25 cellular contexts compared by ENCODE assay signal in genomic region chr1:113246929-113247328, GRCh38.
"Had no signal": no experiment of that assay in that cellular context is flagged by ENCODE, and none has a peak within 500 bp of the region (broad histone marks: within the 10 kb centered on the region; RNA-seq: fewer than 3 reads in every experiment).

No MANE protein-coding gene starts in this region.

- H3K36me3 Mint-ChIP-seq: immature natural killer cell; memory B cell; naive thymus-derived CD4-positive, alpha-beta T cell; neural progenitor cell; stimulated activated naive B cell treated with anti-CD40 and anti-IgM and Interleukin-4, amounts not matched to agents 10 μg/mL and 1 μg/mL and 100 μg/mL, for 72 hours had no signal

- H3K36me3 ChIP-seq: cardiac muscle cell, esophagus muscularis mucosa, lower lobe of right lung, neural progenitor cell, prostate gland, thyroid gland, upper lobe of left lung had no signal

- H3K9ac ChIP-seq: neural progenitor cell had no signal

- H3K27ac Mint-ChIP-seq: immature natural killer cell; memory B cell; naive thymus-derived CD4-positive, alpha-beta T cell; neural progenitor cell; stimulated activated naive B cell treated with anti-CD40 and anti-IgM and Interleukin-4, amounts not matched to agents 10 μg/mL and 1 μg/mL and 100 μg/mL, for 72 hours; stimulated activated naive CD8-positive, alpha-beta T cell treated with anti-CD3 and anti-CD28 coated beads, Interleukin-15, Interleukin-2, amounts not matched to agents 100 ng/mL and 50 ng/mL, for 24 hours had no signal

- H3K4me1 ChIP-seq: esophagus muscularis mucosa, lower lobe of right lung, prostate gland, upper lobe of left lung had no signal

- H3K4me1 Mint-ChIP-seq: central memory CD8-positive, alpha-beta T cell; immature natural killer cell; memory B cell; naive thymus-derived CD4-positive, alpha-beta T cell; stimulated activated naive B cell treated with anti-CD40 and anti-IgM and Interleukin-4, amounts not matched to agents 10 μg/mL and 1 μg/mL and 100 μg/mL, for 72 hours had no signal

- FAIRE-seq: small intestine, urothelium cell line had no signal

- H3K9me3 ChIP-seq: esophagus muscularis mucosa, lower lobe of right lung, mucosa of descending colon, prostate gland, thyroid gland, upper lobe of left lung had no signal

- DNase-seq: cortex of kidney; effector CD4-positive, alpha-beta T cell; foreskin melanocyte; hypothalamus; immature natural killer cell; left ventricle myocardium superior; lower lobe of right lung; naive thymus-derived CD4-positive, alpha-beta T cell; right cardiac atrium; stimulated activated CD4-positive, alpha-beta T cell treated with anti-CD3 and anti-CD28 coated beads, Interleukin-15, amount 100 ng/mL, for 24 hours; stimulated activated CD4-positive, alpha-beta T cell treated with anti-CD3 and anti-CD28 coated beads, Interleukin-2, amount 100 ng/mL, for 48 hours; stimulated activated naive B cell treated with anti-CD40 and anti-IgM and Interleukin-4, amounts not matched to agents 10 μg/mL and 1 μg/mL and 100 μg/mL, for 72 hours; upper lobe of left lung had no signal

- H3K4me3 ChIP-seq: cardiac muscle cell, esophagus muscularis mucosa, lower lobe of right lung, mucosa of descending colon, neural progenitor cell, prostate gland, thyroid gland, upper lobe of left lung had no signal

- H3K9me3 Mint-ChIP-seq: central memory CD8-positive, alpha-beta T cell; immature natural killer cell; memory B cell; nephron; neural progenitor cell; stimulated activated naive B cell treated with anti-CD40 and anti-IgM and Interleukin-4, amounts not matched to agents 10 μg/mL and 1 μg/mL and 100 μg/mL, for 72 hours; stimulated activated naive CD8-positive, alpha-beta T cell treated with anti-CD3 and anti-CD28 coated beads, Interleukin-15, Interleukin-2, amounts not matched to agents 100 ng/mL and 50 ng/mL, for 24 hours had no signal

- H3K27ac ChIP-seq: cardiac muscle cell, esophagus muscularis mucosa, lower lobe of right lung, neural progenitor cell, thyroid gland, upper lobe of left lung had no signal

- ATAC-seq: left ventricle myocardium superior; naive thymus-derived CD4-positive, alpha-beta T cell; right cardiac atrium; stimulated activated naive B cell treated with anti-CD40 and anti-IgM and Interleukin-4, amounts not matched to agents 10 μg/mL and 1 μg/mL and 100 μg/mL, for 72 hours had no signal

- H3K4me3 Mint-ChIP-seq: central memory CD8-positive, alpha-beta T cell; immature natural killer cell; memory B cell; naive thymus-derived CD4-positive, alpha-beta T cell; nephron; neural progenitor cell; stimulated activated naive B cell treated with anti-CD40 and anti-IgM and Interleukin-4, amounts not matched to agents 10 μg/mL and 1 μg/mL and 100 μg/mL, for 72 hours; stimulated activated naive CD8-positive, alpha-beta T cell treated with anti-CD3 and anti-CD28 coated beads, Interleukin-15, Interleukin-2, amounts not matched to agents 100 ng/mL and 50 ng/mL, for 24 hours had no signal

- H3K4me2 ChIP-seq: neural progenitor cell had no signal

- H3K27me3 ChIP-seq: cardiac muscle cell, esophagus muscularis mucosa, neural progenitor cell, thyroid gland, upper lobe of left lung had no signal
